In genomic region chr2:85585781-85586105, GRCh38 we compare ENCODE assay signal across 1 cellular context.
TF ChIP-seq lines count a peak whose summit lies in the region.

No MANE protein-coding gene starts in this region.

TF ChIP-seq in HEK293T, 16 proteins besides CTCF, POLR2A, EP300 and RAD21:
- TF ChIP-seq FOXK2 (IDR thresholded peaks at IDR 0.05), result no peak
- no peak for TF ChIP-seq FOXM1 (IDR thresholded peaks at IDR 0.05; ENCODE audit: borderline replicate concordance)
- no peak for TF ChIP-seq ZNF384 (IDR thresholded peaks at IDR 0.05)
